In the genomic region with DNA sequence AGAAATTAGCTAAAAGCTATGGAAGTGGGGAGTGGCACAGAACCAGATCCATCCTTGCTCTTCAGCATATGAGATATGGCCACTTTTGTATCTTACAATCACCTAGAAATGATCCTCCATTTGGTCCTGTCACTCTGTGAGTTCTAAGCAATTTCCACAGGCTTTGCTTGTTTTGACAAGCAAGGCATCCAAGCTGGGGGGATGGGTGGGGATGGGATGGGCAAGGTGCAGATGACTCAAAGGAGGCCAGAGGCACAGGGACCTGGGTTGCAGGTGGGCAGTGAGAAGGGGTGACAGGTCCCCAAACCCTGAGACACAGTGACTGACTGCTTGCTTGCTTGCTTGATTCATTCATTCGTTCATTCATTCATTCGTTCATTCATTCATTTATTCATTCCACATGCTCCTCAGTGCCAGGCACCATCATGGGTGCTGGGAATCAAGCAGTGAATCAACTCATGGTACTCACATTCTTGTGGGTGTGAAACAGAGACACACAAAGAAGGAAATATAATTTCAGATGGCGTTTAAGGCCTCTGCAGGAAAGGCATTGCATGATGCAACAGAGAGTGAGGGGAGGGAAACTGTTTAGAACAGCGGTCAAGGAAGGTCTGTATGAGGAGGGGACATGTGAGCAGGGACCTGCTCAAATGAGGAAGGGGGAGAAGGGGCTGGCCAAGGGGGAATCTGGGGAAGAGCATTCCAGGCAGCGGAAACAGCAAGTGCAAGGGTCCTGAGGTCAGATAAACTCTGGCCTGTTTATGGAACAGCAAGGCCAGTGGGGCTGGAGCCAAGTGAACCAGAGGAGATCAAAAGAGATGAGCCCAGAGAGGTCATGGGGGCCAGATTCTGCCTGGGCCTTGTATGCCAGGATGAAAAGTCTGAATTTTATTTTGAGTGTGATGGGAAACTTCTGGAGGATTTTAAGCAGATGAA, we compare ENCODE assay signal across 1 cellular context.
TF ChIP-seq lines count a peak whose summit lies in the region.

No MANE protein-coding gene starts in this region.

TF ChIP-seq in HepG2, 621 proteins besides CTCF, POLR2A, EP300 and RAD21 (continued from another document):
- TF ChIP-seq, protein P1, sequence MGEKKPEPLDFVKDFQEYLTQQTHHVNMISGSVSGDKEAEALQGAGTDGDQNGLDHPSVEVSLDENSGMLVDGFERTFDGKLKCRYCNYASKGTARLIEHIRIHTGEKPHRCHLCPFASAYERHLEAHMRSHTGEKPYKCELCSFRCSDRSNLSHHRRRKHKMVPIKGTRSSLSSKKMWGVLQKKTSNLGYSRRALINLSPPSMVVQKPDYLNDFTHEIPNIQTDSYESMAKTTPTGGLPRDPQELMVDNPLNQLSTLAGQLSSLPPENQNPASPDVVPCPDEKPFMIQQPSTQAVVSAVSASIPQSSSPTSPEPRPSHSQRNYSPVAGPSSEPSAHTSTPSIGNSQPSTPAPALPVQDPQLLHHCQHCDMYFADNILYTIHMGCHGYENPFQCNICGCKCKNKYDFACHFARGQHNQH (CRISPR knock-in tag; IDR thresholded peaks at IDR 0.05): 0 out of 2 replicates have a peak, but pooled peaks have one; percentile 15
- TF ChIP-seq SSRP1 (CRISPR knock-in tag; IDR thresholded peaks at IDR 0.05) (peak; percentile 60; the same call in 1 of the 2 replicates), FOSL2 (CRISPR knock-in tag; IDR thresholded peaks at IDR 0.05) (0 out of 2 replicates have a peak, but pooled peaks have one; percentile 11)
- TF ChIP-seq, protein P2, sequence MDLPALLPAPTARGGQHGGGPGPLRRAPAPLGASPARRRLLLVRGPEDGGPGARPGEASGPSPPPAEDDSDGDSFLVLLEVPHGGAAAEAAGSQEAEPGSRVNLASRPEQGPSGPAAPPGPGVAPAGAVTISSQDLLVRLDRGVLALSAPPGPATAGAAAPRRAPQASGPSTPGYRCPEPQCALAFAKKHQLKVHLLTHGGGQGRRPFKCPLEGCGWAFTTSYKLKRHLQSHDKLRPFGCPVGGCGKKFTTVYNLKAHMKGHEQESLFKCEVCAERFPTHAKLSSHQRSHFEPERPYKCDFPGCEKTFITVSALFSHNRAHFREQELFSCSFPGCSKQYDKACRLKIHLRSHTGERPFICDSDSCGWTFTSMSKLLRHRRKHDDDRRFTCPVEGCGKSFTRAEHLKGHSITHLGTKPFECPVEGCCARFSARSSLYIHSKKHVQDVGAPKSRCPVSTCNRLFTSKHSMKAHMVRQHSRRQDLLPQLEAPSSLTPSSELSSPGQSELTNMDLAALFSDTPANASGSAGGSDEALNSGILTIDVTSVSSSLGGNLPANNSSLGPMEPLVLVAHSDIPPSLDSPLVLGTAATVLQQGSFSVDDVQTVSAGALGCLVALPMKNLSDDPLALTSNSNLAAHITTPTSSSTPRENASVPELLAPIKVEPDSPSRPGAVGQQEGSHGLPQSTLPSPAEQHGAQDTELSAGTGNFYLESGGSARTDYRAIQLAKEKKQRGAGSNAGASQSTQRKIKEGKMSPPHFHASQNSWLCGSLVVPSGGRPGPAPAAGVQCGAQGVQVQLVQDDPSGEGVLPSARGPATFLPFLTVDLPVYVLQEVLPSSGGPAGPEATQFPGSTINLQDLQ (CRISPR knock-in tag; IDR thresholded peaks at IDR 0.05): no peak
